Comparison of ENCODE assay signal across 8 cellular contexts in genomic region chr14:58152569-58152857, GRCh38. TPM values are rescaled to one million over a fixed set of nuclear protein-coding genes. Genes with fewer than 3 reads are reported as not detected.
DNase-seq lines count a peak whose midpoint lies in the region; ATAC-seq and TF ChIP-seq lines count a peak whose summit lies in the region.

No MANE protein-coding gene starts in this region.

- no peak for ATAC-seq in activated naive CD8-positive, alpha-beta T cell treated with anti-CD3 and anti-CD28 coated beads, Interleukin-2, amount 50 U/mL, for 24 hours
- ATAC-seq in left lobe of liver = peak; percentile 14
- no peak for ATAC-seq in upper lobe of right lung
- ATAC-seq in HG03442 (IDR thresholded peaks at IDR 0.05; ENCODE audit: unreplicated experiment) = no peak

- H3K9me3 Mint-ChIP-seq in activated naive CD8-positive, alpha-beta T cell treated with anti-CD3 and anti-CD28 coated beads, Interleukin-2, amount 50 U/mL, for 24 hours = no peaks in the 10 kb centered on the region

- H3K4me3 Mint-ChIP-seq in activated naive CD8-positive, alpha-beta T cell treated with anti-CD3 and anti-CD28 coated beads, Interleukin-2, amount 50 U/mL, for 24 hours = peak overlapping the region; percentile 68

- DNase-seq in cardiac muscle cell (ENCODE audit: low read depth in 1 of 2, low spot score in 1 of 2) (peak in 1 of 2 donors; percentile 16), cardiac septum (ENCODE audit: low spot score) (no peak), left lobe of liver (ENCODE audit: low spot score) (no peak), upper lobe of right lung (no peak), putamen (ENCODE audit: low spot score) (no peak), HT-29 (ENCODE audit: low spot score) (no peak)
- DNase-seq in activated naive CD8-positive, alpha-beta T cell treated with anti-CD3 and anti-CD28 coated beads, Interleukin-2, amount 50 U/mL, for 24 hours = no peak

- H3K4me1 Mint-ChIP-seq in activated naive CD8-positive, alpha-beta T cell treated with anti-CD3 and anti-CD28 coated beads, Interleukin-2, amount 50 U/mL, for 24 hours = peaks cover 13% of the 10 kb centered on the region

- intact Hi-C loops in cardiac septum (cut with DNase I) (loop anchor here (5.0 kb wide), 2 partner anchors 45 to 145 kb away; partner anchors contain the start of gene ARID4A), upper lobe of right lung (cut with DNase I) (no loop called here)

- no peaks in the 10 kb centered on the region for H3K9me3 ChIP-seq in cardiac muscle cell (ENCODE audit: low read depth)
- H3K9me3 ChIP-seq in upper lobe of right lung = no peaks in the 10 kb centered on the region

- H3K27ac Mint-ChIP-seq in activated naive CD8-positive, alpha-beta T cell treated with anti-CD3 and anti-CD28 coated beads, Interleukin-2, amount 50 U/mL, for 24 hours = no peak overlapping the region

- H3K4me1 ChIP-seq in cardiac muscle cell (ENCODE audit: low read depth) (peaks cover 10% of the 10 kb centered on the region), upper lobe of right lung (peaks cover 8% of the 10 kb centered on the region)

- peaks cover 50% of the 10 kb centered on the region for H3K27me3 Mint-ChIP-seq in activated naive CD8-positive, alpha-beta T cell treated with anti-CD3 and anti-CD28 coated beads, Interleukin-2, amount 50 U/mL, for 24 hours

- TF ChIP-seq CTCF in cardiac muscle cell (IDR thresholded peaks at IDR 0.05; ENCODE audit: low read depth, low read length) = no peak
- TF ChIP-seq CTCF in upper lobe of right lung (IDR thresholded peaks at IDR 0.05) = no peak

- H3K36me3 ChIP-seq in cardiac muscle cell = no peaks in the 10 kb centered on the region
- H3K36me3 ChIP-seq in upper lobe of right lung = no peaks in the 10 kb centered on the region

- H3K4me3 ChIP-seq in cardiac muscle cell (peak overlapping the region; percentile 98), upper lobe of right lung (peak overlapping the region; percentile 66)

- H3K36me3 Mint-ChIP-seq in activated naive CD8-positive, alpha-beta T cell treated with anti-CD3 and anti-CD28 coated beads, Interleukin-2, amount 50 U/mL, for 24 hours (ENCODE audit: low read depth) = no peaks in the 10 kb centered on the region

- peak overlapping the region; percentile 66 for H3K27ac ChIP-seq in cardiac muscle cell
- H3K27ac ChIP-seq in upper lobe of right lung = no peak overlapping the region

- H3K27me3 ChIP-seq in cardiac muscle cell = no peaks in the 10 kb centered on the region
- H3K27me3 ChIP-seq in upper lobe of right lung = peaks cover 18% of the 10 kb centered on the region

RNA-seq across cellular contexts. Expression of gene ARMH4, which starts 0.5 kb away (rescaled TPM):
- total RNA-seq in cardiac muscle cell (28.5 and 64.6 TPM in 2 replicates), cardiac septum (6.4 TPM), left lobe of liver (0.96 TPM), upper lobe of right lung (2.3 TPM)
- polyA plus RNA-seq in cardiac muscle cell = 48.6 and 78.1 TPM in 2 replicates
- total RNA-seq in HT-29 (2014; rRNA removed; shearing (Covaris generic)) = not detected in 2 replicates

RNA-seq across cellular contexts. Expression of gene ACTR10, which starts 47.4 kb away (rescaled TPM):
- total RNA-seq in cardiac muscle cell = 90.8 and 101 TPM in 2 replicates
- polyA plus RNA-seq in cardiac muscle cell = 214 and 244 TPM in 2 replicates
- 68.5 TPM for total RNA-seq in cardiac septum
- total RNA-seq in left lobe of liver = 17.2 TPM
- 61.7 TPM for total RNA-seq in upper lobe of right lung
- 10.9 and 16.7 TPM in 2 replicates for total RNA-seq in HT-29 (2014; rRNA removed; shearing (Covaris generic))
